ENCODE assay signal across 12 cellular contexts in the genomic region with DNA sequence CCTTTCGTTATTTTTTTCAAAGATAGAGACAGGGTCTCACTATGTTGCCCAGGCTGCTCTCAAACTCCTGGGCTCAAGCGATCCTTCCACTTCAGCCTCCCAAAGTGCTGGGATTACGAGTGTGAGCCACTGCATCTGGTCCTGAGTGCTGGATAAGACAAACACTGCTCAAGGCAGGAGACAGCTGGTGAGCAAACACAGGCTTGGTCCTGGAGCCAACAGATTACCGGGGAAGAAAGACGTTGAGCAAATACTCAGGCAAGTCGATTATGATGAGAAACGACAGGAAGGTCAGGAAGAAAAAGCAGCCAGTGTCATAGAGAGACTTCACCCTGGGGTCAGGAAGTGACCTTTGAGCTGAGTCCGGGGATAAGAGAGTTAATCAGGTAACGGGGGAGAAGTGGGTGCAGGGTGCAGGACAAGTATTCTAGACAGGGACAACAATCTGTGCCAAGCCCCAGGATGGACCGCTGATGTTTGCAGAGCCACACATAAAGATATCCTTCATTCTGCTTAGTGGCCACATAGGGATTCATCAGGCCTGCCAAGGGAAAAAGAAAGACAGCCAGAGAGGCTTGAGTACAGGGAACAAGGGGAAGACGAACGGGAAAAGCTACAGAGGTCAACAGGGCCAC. TPM values are rescaled to one million over a fixed set of nuclear protein-coding genes. Genes with fewer than 3 reads are reported as not detected.
DNase-seq lines count a peak whose midpoint lies in the region; ATAC-seq, FAIRE-seq and TF ChIP-seq lines count a peak whose summit lies in the region.
"Not testable (repeated sequence)": the region's sequence is repeated elsewhere in the genome, so short reads cannot be mapped to it uniquely, and the experiment has no call there.
"Had no signal": no experiment of that assay in that cellular context is flagged by ENCODE, and none has a peak within 500 bp of the region (broad histone marks: within the 10 kb centered on the region; RNA-seq: fewer than 3 reads in every experiment).

No MANE protein-coding gene starts in this region.

- WGBS in A549 (ENCODE audit: missing lambda C conversion rate), result 61% methylated on average over 2 of the region's 12 CpGs
- WGBS in HepG2 (ENCODE audit: low lambda C conversion rate), result 76% methylated on average over 2 of the region's 12 CpGs
- WGBS in pancreas, 2 donors, result 58 to 70% methylated on average over 1 to 2 of the region's 12 CpGs

- not testable (repeated sequence) for H3K9me3 ChIP-seq in A549; HCT116 (ENCODE audit: control insufficient read depth in 1 of 2, insufficient read depth in 1 of 2, low read depth in 1 of 2, low read length in 2 of 2); Panc1 (ENCODE audit: control insufficient read depth, insufficient read depth, low read depth, low read length); HepG2 (ENCODE audit: low read length); pancreas

- TF ChIP-seq CTCF in A549 (IDR thresholded peaks at IDR 0.05); HCT116 (IDR thresholded peaks at IDR 0.05 in 2 of 3, conservative IDR thresholded peaks at IDR 0.05 in 1 of 3; ENCODE audit: borderline replicate concordance in 1 of 3, insufficient read depth in 1 of 3, low read depth in 2 of 3, low read length in 2 of 3); Panc1 (IDR thresholded peaks at IDR 0.05); chondrocyte (IDR thresholded peaks at IDR 0.05); HepG2 (CRISPR knock-in tag; IDR thresholded peaks at IDR 0.05); pancreas (IDR thresholded peaks at IDR 0.05): not testable (repeated sequence)

- in situ Hi-C loops in Panc1 (cut with HindIII; ENCODE audit: low pct_unique_long_range_greater_than_20kb, low sequenced_read_pairs); HepG2 (cut with HindIII; ENCODE audit: extremely low pct_ligation_motif_present, low pct_unique_long_range_greater_than_20kb): not testable (repeated sequence)

- H3K27me3 ChIP-seq in HCT116 (ENCODE audit: insufficient read depth, low read length); Panc1 (ENCODE audit: control insufficient read depth, insufficient read depth, low read length); HepG2 (ENCODE audit: control insufficient read depth in 1 of 2, insufficient read depth in 2 of 2, low read length in 2 of 2); pancreas: not testable (repeated sequence)

- not testable (repeated sequence) for TF ChIP-seq RAD21 in A549 (conservative IDR thresholded peaks at IDR 0.05 in 1 of 2, IDR thresholded peaks at IDR 0.05 in 1 of 2); HCT116 (IDR thresholded peaks at IDR 0.05; ENCODE audit: low read depth); HepG2 (CRISPR knock-in tag; IDR thresholded peaks at IDR 0.05)

- TF ChIP-seq EP300 in A549 (IDR thresholded peaks at IDR 0.05); HepG2 (IDR thresholded peaks at IDR 0.05; ENCODE audit: low read depth in 2 of 2, low read length in 2 of 2); HepG2 (CRISPR knock-in tag; IDR thresholded peaks at IDR 0.05; ENCODE audit: borderline replicate concordance): not testable (repeated sequence)

- RAD21 ChIA-PET in HCT116 (lab: Charles Lee; ENCODE audit: low non-redundant PET in 1 of 2, low total read pairs in 2 of 2, uncharacterized antibody in 2 of 2, unreplicated experiment in 2 of 2), result not testable (repeated sequence)

- H3K4me1 ChIP-seq in A549; HCT116 (ENCODE audit: control insufficient read depth in 1 of 2, insufficient read depth in 2 of 2, low read length in 2 of 2); Panc1 (ENCODE audit: control insufficient read depth, insufficient read depth, low read length); HepG2 (ENCODE audit: insufficient read depth, low read length); pancreas: not testable (repeated sequence)

- H2AFZ ChIP-seq in HCT116 (ENCODE audit: low read depth, low read length, poor library complexity, severe bottlenecking); HepG2 (ENCODE audit: low read length): not testable (repeated sequence)

- not testable (repeated sequence) for H4K20me1 ChIP-seq in HCT116 (ENCODE audit: insufficient read depth); HepG2 (ENCODE audit: insufficient read depth, low read length)

- intact Hi-C loops in HCT116 (cut with micrococcal nuclease); Panc1 (cut with micrococcal nuclease; ENCODE audit: unreplicated experiment); left colon (cut with DNase I, micrococcal nuclease); HepG2 (cut with micrococcal nuclease; ENCODE audit: unreplicated experiment); pancreas (cut with DNase I): not testable (repeated sequence)

- not testable (repeated sequence) for H3K27ac ChIP-seq in A549; HCT116 (ENCODE audit: low read depth, low read length); Panc1 (ENCODE audit: low read length); HepG2 (ENCODE audit: extremely low read length, insufficient read depth, low read length); pancreas

- not testable (repeated sequence) for H3K9me3 Mint-ChIP-seq in chondrocyte (ENCODE audit: low read depth)

- not testable (repeated sequence) for H3K4me3 ChIP-seq in A549; HCT116 (replicated peaks in 1 of 2; ENCODE audit: low read depth in 1 of 2, low read length in 2 of 2); Panc1 (ENCODE audit: low read depth in 2 of 2, low read length in 2 of 2); HepG2 (replicated peaks in 1 of 3; ENCODE audit: insufficient read depth in 1 of 3, low read depth in 2 of 3, low read length in 3 of 3); pancreas

- peaks cover 13% of the 10 kb centered on the region for H3K36me3 Mint-ChIP-seq in chondrocyte (ENCODE audit: low read depth)

- H3K27ac Mint-ChIP-seq in chondrocyte (ENCODE audit: unreplicated experiment), result peak overlapping the region; percentile 49

- not testable (repeated sequence) for DNase-seq in A549 (ENCODE audit: low read depth in 1 of 2, low spot score in 1 of 2); HCT116 (ENCODE audit: low read depth, low spot score); Panc1 (ENCODE audit: low read depth, low spot score); chondrocyte (ENCODE audit: low spot score); left colon; HepG2 (ENCODE audit: low spot score); pancreas

- not testable (repeated sequence) for H3K4me3 Mint-ChIP-seq in chondrocyte (ENCODE audit: unreplicated experiment)

- not testable (repeated sequence) for TF ChIP-seq POLR2A in A549 (IDR thresholded peaks at IDR 0.05; ENCODE audit: low read length); HCT116 (IDR thresholded peaks at IDR 0.05; ENCODE audit: borderline replicate concordance, extremely low read depth, insufficient read depth, insufficient read length); HepG2 (IDR thresholded peaks at IDR 0.05; ENCODE audit: insufficient read depth in 1 of 2, low read depth in 2 of 2, low read length in 2 of 2)

- H3K4me1 Mint-ChIP-seq in chondrocyte (ENCODE audit: low read depth), result not testable (repeated sequence)

- H3K9me2 ChIP-seq in HCT116 (ENCODE audit: insufficient read depth), result not testable (repeated sequence)

- H3K27me3 Mint-ChIP-seq in chondrocyte (ENCODE audit: low read depth), result not testable (repeated sequence)

- H3K36me3 ChIP-seq in HCT116 (ENCODE audit: control insufficient read depth in 1 of 2, insufficient read depth in 2 of 2, low read length in 2 of 2); Panc1 (ENCODE audit: control insufficient read depth, insufficient read depth, low read length); HepG2 (replicated peaks in 1 of 2; ENCODE audit: control insufficient read depth in 1 of 2, insufficient read depth in 2 of 2, low read length in 2 of 2); pancreas: not testable (repeated sequence)

- peak; percentile 66 to 81 for ATAC-seq in A549
- not testable (repeated sequence) for ATAC-seq in HCT116
- ATAC-seq in Panc1, result peak; percentile 35; the same call in 1 of the 2 replicates
- peak; percentile 87 for ATAC-seq in left colon
- ATAC-seq in HepG2, result peak; percentile 91
- ATAC-seq in pancreas, result peak in 3 of 4 donors; percentile 38 to 68 (median 42)

- FAIRE-seq in A549 (lab: Jason Lieb, UNC), result peak; percentile 88
- peak; percentile 97 for FAIRE-seq in HepG2 (lab: Jason Lieb, UNC)
- not testable (repeated sequence) for FAIRE-seq in pancreas (lab: Jason Lieb, UNC)

- H3K79me2 ChIP-seq in HCT116 (ENCODE audit: insufficient read depth, low read length); HepG2 (ENCODE audit: insufficient read depth, low read length): not testable (repeated sequence)

- CTCF ChIA-PET in A549 (lab: Yijun Ruan, JAX); HCT116 (lab: Charles Lee); Panc1 (lab: Charles Lee); HepG2 (lab: Yijun Ruan, JAX; ENCODE audit: low intra/inter-chr PET ratio, low total read pairs): not testable (repeated sequence)

- H3K9ac ChIP-seq in HCT116 (ENCODE audit: low read length); HepG2 (ENCODE audit: insufficient read depth, low read depth, low read length): not testable (repeated sequence)

- BruUV-seq in HCT116 (replicated peaks; lab: Mats Ljungman, UMichigan), result TSS peak; percentile 67
- TSS peak; percentile 76 for BruUV-seq in Panc1 (replicated peaks; lab: Mats Ljungman, UMichigan)
- BruUV-seq in HepG2 (replicated peaks; lab: Mats Ljungman, UMichigan), result TSS peak; percentile 70

- 0 out of 3 replicates have a peak overlapping the region, but pooled peaks have one; percentile 12 for H3K4me2 ChIP-seq in A549
- not testable (repeated sequence) for H3K4me2 ChIP-seq in HCT116 (ENCODE audit: low read length); HepG2 (ENCODE audit: low read depth, low read length)

- POLR2A ChIA-PET in A549 (lab: Yijun Ruan, JAX); HCT116 (lab: Charles Lee); Panc1 (lab: Charles Lee); HepG2 (lab: Yijun Ruan, JAX): not testable (repeated sequence)

RNA-seq across cellular contexts. Expression of gene RSPH10B, which starts 9.3 kb away (rescaled TPM):
- polyA plus RNA-seq in A549 (2011; rRNA removed), result 0.25 TPM in 2 replicates
- polyA plus RNA-seq in A549 (2012; cell fraction: cytosol; rRNA removed), result 0.05 and 0.10 TPM in 2 replicates
- 0.16 and 0.36 TPM in 2 replicates for polyA plus RNA-seq in A549 (2012; cell fraction: nucleus; rRNA removed)
- polyA plus RNA-seq in A549 (2017; fragmentation: RNase III; extraction: RNeasy Plus Mini Kit Qiagen cat#74134 plus additional on column Dnase treatment), result 0.10 to 0.29 TPM (median 0.24 TPM) in 3 replicates
- 1.3 TPM in 1 of 2 replicates, not detected in the other for polyA minus RNA-seq in A549 (2011; rRNA and poly(A)+ RNA removed)
- not detected for total RNA-seq in HCT116 (2021; ENCODE audit: unreplicated experiment)
- 0.04 and 0.16 TPM in 2 replicates for polyA plus RNA-seq in HCT116 (2012)
- 0.26 TPM for total RNA-seq in Panc1 (2021; ENCODE audit: unreplicated experiment)
- not detected for polyA plus RNA-seq in Panc1 (2012; ENCODE audit: insufficient read length)
- total RNA-seq in chondrocyte, result not detected in 3 replicates
- not detected for total RNA-seq in left colon
- total RNA-seq in HepG2 (2016; rRNA removed; fragmentation: Illumina TruSeq; extraction: Trizol), result not detected in 2 replicates
- total RNA-seq in HepG2 (2016; cell fraction: cytosol; rRNA removed; fragmentation: Illumina TruSeq; extraction: Trizol; ENCODE audit: low read depth), result 0.09 and 0.10 TPM in 2 replicates
- total RNA-seq in HepG2 (2016; cell fraction: insoluble cytoplasmic fraction; rRNA removed; fragmentation: Illumina TruSeq; extraction: Trizol), result not detected in 2 replicates
- total RNA-seq in HepG2 (2016; cell fraction: membrane; rRNA removed; fragmentation: Illumina TruSeq; extraction: Trizol), result 0.15 TPM in 1 of 2 replicates, not detected in the other
- not detected in 2 replicates for total RNA-seq in HepG2 (2016; cell fraction: nucleus; rRNA removed; fragmentation: Illumina TruSeq; extraction: Trizol)
- 0.03 TPM in 1 of 2 replicates, not detected in the other for polyA plus RNA-seq in HepG2 (2011; rRNA removed)
- polyA plus RNA-seq in HepG2 (2011; cell fraction: cytosol; rRNA removed), result not detected in 2 replicates
- polyA plus RNA-seq in HepG2 (2011; cell fraction: nucleus; rRNA removed), result not detected in 2 replicates
- 0.13 and 0.15 TPM in 2 replicates for polyA plus RNA-seq in HepG2 (2012)
- polyA plus RNA-seq in HepG2 (2016; cell fraction: cytosol; fragmentation: Illumina TruSeq; extraction: Trizol; ENCODE audit: low read depth), result not detected in 2 replicates
- polyA plus RNA-seq in HepG2 (2016; cell fraction: insoluble cytoplasmic fraction; fragmentation: Illumina TruSeq; extraction: Trizol; ENCODE audit: low read depth), result not detected in 2 replicates
- polyA plus RNA-seq in HepG2 (2016; cell fraction: membrane; fragmentation: Illumina TruSeq; extraction: Trizol; ENCODE audit: low read depth), result not detected in 2 replicates
- not detected in 2 replicates for polyA plus RNA-seq in HepG2 (2016; cell fraction: nucleus; fragmentation: Illumina TruSeq; extraction: Trizol; ENCODE audit: insufficient read depth, low read depth)
- polyA minus RNA-seq in HepG2 (2011; rRNA and poly(A)+ RNA removed; ENCODE audit: low replicate concordance), result 0.05 TPM in 1 of 2 replicates, not detected in the other
- polyA minus RNA-seq in HepG2 (2011; cell fraction: cytosol; rRNA and poly(A)+ RNA removed), result not detected in 2 replicates
- polyA minus RNA-seq in HepG2 (2011; cell fraction: nucleus; rRNA and poly(A)+ RNA removed), result not detected in 2 replicates
- total RNA-seq in pancreas, result under 1 TPM in 1 of 6 donors, not detected in 5; 0.12 TPM
- polyA plus RNA-seq in pancreas, result under 1 TPM; 0.08 to 0.33 TPM
- total RNA-seq: CD4-positive, alpha-beta T cell; CD8-positive, alpha-beta memory T cell; GM23248; H7 had no signal
- polyA plus RNA-seq: CD14-positive monocyte; CD8-positive, alpha-beta memory T cell; GM23248 had no signal

RNA-seq across cellular contexts. Expression of gene PMS2, which starts 29.1 kb away (rescaled TPM):
- 16.3 and 19.9 TPM in 2 replicates for polyA plus RNA-seq in A549 (2011; rRNA removed)
- polyA plus RNA-seq in A549 (2012; cell fraction: cytosol; rRNA removed), result 5.9 and 6.0 TPM in 2 replicates
- 4.5 and 6.6 TPM in 2 replicates for polyA plus RNA-seq in A549 (2012; cell fraction: nucleus; rRNA removed)
- polyA plus RNA-seq in A549 (2017; fragmentation: RNase III; extraction: RNeasy Plus Mini Kit Qiagen cat#74134 plus additional on column Dnase treatment), result 14.5 to 14.7 TPM (median 14.7 TPM) in 3 replicates
- 14.2 and 16.5 TPM in 2 replicates for polyA minus RNA-seq in A549 (2011; rRNA and poly(A)+ RNA removed)
- 27.6 TPM for total RNA-seq in HCT116 (2021; ENCODE audit: unreplicated experiment)
- 11.6 and 15.0 TPM in 2 replicates for polyA plus RNA-seq in HCT116 (2012)
- total RNA-seq in Panc1 (2021; ENCODE audit: unreplicated experiment), result 40.2 TPM
- 29.2 TPM for polyA plus RNA-seq in Panc1 (2012; ENCODE audit: insufficient read length)
- 15.3 to 17.0 TPM (median 16.0 TPM) in 3 replicates for total RNA-seq in chondrocyte
- 10 to 100 TPM; 10.6 to 10.7 TPM for total RNA-seq in left colon
- 11.4 and 13.9 TPM in 2 replicates for total RNA-seq in HepG2 (2016; rRNA removed; fragmentation: Illumina TruSeq; extraction: Trizol)
- total RNA-seq in HepG2 (2016; cell fraction: cytosol; rRNA removed; fragmentation: Illumina TruSeq; extraction: Trizol; ENCODE audit: low read depth), result 6.5 and 6.8 TPM in 2 replicates
- 11.7 and 13.5 TPM in 2 replicates for total RNA-seq in HepG2 (2016; cell fraction: insoluble cytoplasmic fraction; rRNA removed; fragmentation: Illumina TruSeq; extraction: Trizol)
- total RNA-seq in HepG2 (2016; cell fraction: membrane; rRNA removed; fragmentation: Illumina TruSeq; extraction: Trizol), result 8.2 and 8.9 TPM in 2 replicates
- total RNA-seq in HepG2 (2016; cell fraction: nucleus; rRNA removed; fragmentation: Illumina TruSeq; extraction: Trizol), result 11.2 and 11.7 TPM in 2 replicates
- 6.2 and 6.3 TPM in 2 replicates for polyA plus RNA-seq in HepG2 (2011; rRNA removed)
- polyA plus RNA-seq in HepG2 (2011; cell fraction: cytosol; rRNA removed), result 3.6 and 3.9 TPM in 2 replicates
- 6.3 and 8.2 TPM in 2 replicates for polyA plus RNA-seq in HepG2 (2011; cell fraction: nucleus; rRNA removed)
- polyA plus RNA-seq in HepG2 (2012), result 5.1 and 5.9 TPM in 2 replicates
- polyA plus RNA-seq in HepG2 (2016; cell fraction: cytosol; fragmentation: Illumina TruSeq; extraction: Trizol; ENCODE audit: low read depth), result 0.99 and 1.1 TPM in 2 replicates
- 8.6 and 8.7 TPM in 2 replicates for polyA plus RNA-seq in HepG2 (2016; cell fraction: insoluble cytoplasmic fraction; fragmentation: Illumina TruSeq; extraction: Trizol; ENCODE audit: low read depth)
- polyA plus RNA-seq in HepG2 (2016; cell fraction: membrane; fragmentation: Illumina TruSeq; extraction: Trizol; ENCODE audit: low read depth), result 2.1 and 2.5 TPM in 2 replicates
- polyA plus RNA-seq in HepG2 (2016; cell fraction: nucleus; fragmentation: Illumina TruSeq; extraction: Trizol; ENCODE audit: insufficient read depth, low read depth), result 12.2 and 13.2 TPM in 2 replicates
- polyA minus RNA-seq in HepG2 (2011; rRNA and poly(A)+ RNA removed; ENCODE audit: low replicate concordance), result 6.1 and 20.2 TPM in 2 replicates
- 4.1 and 6.0 TPM in 2 replicates for polyA minus RNA-seq in HepG2 (2011; cell fraction: cytosol; rRNA and poly(A)+ RNA removed)
- polyA minus RNA-seq in HepG2 (2011; cell fraction: nucleus; rRNA and poly(A)+ RNA removed), result 8.9 and 12.2 TPM in 2 replicates
- 1 to 10 TPM; 3.4 to 7.2 (median 4.0) TPM for total RNA-seq in pancreas
- 1 to 10 TPM; 2.0 to 4.7 TPM for polyA plus RNA-seq in pancreas

RNA-seq across cellular contexts. Expression of gene AIMP2, which starts 29.3 kb away (rescaled TPM):
- polyA plus RNA-seq in A549 (2011; rRNA removed) (119 and 128 TPM in 2 replicates), A549 (2017; fragmentation: RNase III; extraction: RNeasy Plus Mini Kit Qiagen cat#74134 plus additional on column Dnase treatment) (82.0 to 90.8 TPM (median 84.4 TPM) in 3 replicates), HepG2 (2011; rRNA removed) (38.2 and 41.0 TPM in 2 replicates), pancreas (10 to 100 TPM in 1 of 2 donors, 1 to 10 TPM in 1; 6.6 to 13.1 TPM)
- polyA plus RNA-seq in A549 (2012; cell fraction: cytosol; rRNA removed), result 143 and 146 TPM in 2 replicates
- polyA plus RNA-seq in A549 (2012; cell fraction: nucleus; rRNA removed), result 110 and 139 TPM in 2 replicates
- 109 and 115 TPM in 2 replicates for polyA minus RNA-seq in A549 (2011; rRNA and poly(A)+ RNA removed)
- total RNA-seq in HCT116 (2021; ENCODE audit: unreplicated experiment) (61.8 TPM), Panc1 (2021; ENCODE audit: unreplicated experiment) (126 TPM), chondrocyte (31.6 to 49.8 TPM (median 49.7 TPM) in 3 replicates), left colon (10 to 100 TPM; 41.1 to 49.8 TPM), HepG2 (2016; rRNA removed; fragmentation: Illumina TruSeq; extraction: Trizol) (84.9 and 97.2 TPM in 2 replicates), pancreas (10 to 100 TPM in 4 of 6 donors, 1 to 10 TPM in 2; 7.6 to 15.7 (median 11.1) TPM)
- polyA plus RNA-seq in HCT116 (2012), result 37.6 and 39.6 TPM in 2 replicates
- polyA plus RNA-seq in Panc1 (2012; ENCODE audit: insufficient read length), result 87.7 TPM
- total RNA-seq in HepG2 (2016; cell fraction: cytosol; rRNA removed; fragmentation: Illumina TruSeq; extraction: Trizol; ENCODE audit: low read depth), result 24.2 and 29.1 TPM in 2 replicates
- 82.6 and 109 TPM in 2 replicates for total RNA-seq in HepG2 (2016; cell fraction: insoluble cytoplasmic fraction; rRNA removed; fragmentation: Illumina TruSeq; extraction: Trizol)
- 30.1 and 33.3 TPM in 2 replicates for total RNA-seq in HepG2 (2016; cell fraction: membrane; rRNA removed; fragmentation: Illumina TruSeq; extraction: Trizol)
- 38.1 and 38.5 TPM in 2 replicates for total RNA-seq in HepG2 (2016; cell fraction: nucleus; rRNA removed; fragmentation: Illumina TruSeq; extraction: Trizol)
- polyA plus RNA-seq in HepG2 (2011; cell fraction: cytosol; rRNA removed), result 49.9 and 54.2 TPM in 2 replicates
- 18.4 and 23.0 TPM in 2 replicates for polyA plus RNA-seq in HepG2 (2011; cell fraction: nucleus; rRNA removed)
- polyA plus RNA-seq in HepG2 (2012), result 27.3 and 34.0 TPM in 2 replicates
- polyA plus RNA-seq in HepG2 (2016; cell fraction: cytosol; fragmentation: Illumina TruSeq; extraction: Trizol; ENCODE audit: low read depth), result 20.2 and 21.5 TPM in 2 replicates
- polyA plus RNA-seq in HepG2 (2016; cell fraction: insoluble cytoplasmic fraction; fragmentation: Illumina TruSeq; extraction: Trizol; ENCODE audit: low read depth), result 98.6 and 104 TPM in 2 replicates
- 25.0 and 28.0 TPM in 2 replicates for polyA plus RNA-seq in HepG2 (2016; cell fraction: membrane; fragmentation: Illumina TruSeq; extraction: Trizol; ENCODE audit: low read depth)
- polyA plus RNA-seq in HepG2 (2016; cell fraction: nucleus; fragmentation: Illumina TruSeq; extraction: Trizol; ENCODE audit: insufficient read depth, low read depth), result 53.2 and 62.7 TPM in 2 replicates
- 73.9 and 128 TPM in 2 replicates for polyA minus RNA-seq in HepG2 (2011; rRNA and poly(A)+ RNA removed; ENCODE audit: low replicate concordance)
- polyA minus RNA-seq in HepG2 (2011; cell fraction: cytosol; rRNA and poly(A)+ RNA removed), result 30.2 and 32.8 TPM in 2 replicates
- polyA minus RNA-seq in HepG2 (2011; cell fraction: nucleus; rRNA and poly(A)+ RNA removed), result 25.9 and 34.8 TPM in 2 replicates

RNA-seq across cellular contexts. Expression of gene ANKRD61, which starts 51.4 kb away (rescaled TPM):
- polyA plus RNA-seq in A549 (2011; rRNA removed) (1.0 and 1.1 TPM in 2 replicates), A549 (2017; fragmentation: RNase III; extraction: RNeasy Plus Mini Kit Qiagen cat#74134 plus additional on column Dnase treatment) (0.37 to 0.49 TPM (median 0.41 TPM) in 3 replicates), HepG2 (2011; rRNA removed) (0.24 TPM in 1 of 2 replicates, not detected in the other), pancreas (not detected)
- 0.90 and 1.1 TPM in 2 replicates for polyA plus RNA-seq in A549 (2012; cell fraction: cytosol; rRNA removed)
- polyA plus RNA-seq in A549 (2012; cell fraction: nucleus; rRNA removed), result 0.83 and 1.3 TPM in 2 replicates
- polyA minus RNA-seq in A549 (2011; rRNA and poly(A)+ RNA removed), result 1.2 and 1.3 TPM in 2 replicates
- total RNA-seq in HCT116 (2021; ENCODE audit: unreplicated experiment) (0.17 TPM), Panc1 (2021; ENCODE audit: unreplicated experiment) (0.18 TPM), chondrocyte (not detected in 3 replicates), left colon (not detected), HepG2 (2016; rRNA removed; fragmentation: Illumina TruSeq; extraction: Trizol) (0.13 TPM in 1 of 2 replicates, not detected in the other), pancreas (not detected)
- polyA plus RNA-seq in HCT116 (2012), result 0.94 and 1.3 TPM in 2 replicates
- polyA plus RNA-seq in Panc1 (2012; ENCODE audit: insufficient read length), result 1.1 TPM
- not detected in 2 replicates for total RNA-seq in HepG2 (2016; cell fraction: cytosol; rRNA removed; fragmentation: Illumina TruSeq; extraction: Trizol; ENCODE audit: low read depth)
- total RNA-seq in HepG2 (2016; cell fraction: insoluble cytoplasmic fraction; rRNA removed; fragmentation: Illumina TruSeq; extraction: Trizol), result 0.11 TPM in 1 of 2 replicates, not detected in the other
- not detected in 2 replicates for total RNA-seq in HepG2 (2016; cell fraction: membrane; rRNA removed; fragmentation: Illumina TruSeq; extraction: Trizol)
- not detected in 2 replicates for total RNA-seq in HepG2 (2016; cell fraction: nucleus; rRNA removed; fragmentation: Illumina TruSeq; extraction: Trizol)
- polyA plus RNA-seq in HepG2 (2011; cell fraction: cytosol; rRNA removed), result 0.10 and 0.13 TPM in 2 replicates
- polyA plus RNA-seq in HepG2 (2011; cell fraction: nucleus; rRNA removed), result 0.17 and 0.21 TPM in 2 replicates
- polyA plus RNA-seq in HepG2 (2012), result 1.3 and 1.4 TPM in 2 replicates
- polyA plus RNA-seq in HepG2 (2016; cell fraction: cytosol; fragmentation: Illumina TruSeq; extraction: Trizol; ENCODE audit: low read depth), result 0.08 and 0.14 TPM in 2 replicates
- not detected in 2 replicates for polyA plus RNA-seq in HepG2 (2016; cell fraction: insoluble cytoplasmic fraction; fragmentation: Illumina TruSeq; extraction: Trizol; ENCODE audit: low read depth)
- not detected in 2 replicates for polyA plus RNA-seq in HepG2 (2016; cell fraction: membrane; fragmentation: Illumina TruSeq; extraction: Trizol; ENCODE audit: low read depth)
- not detected in 2 replicates for polyA plus RNA-seq in HepG2 (2016; cell fraction: nucleus; fragmentation: Illumina TruSeq; extraction: Trizol; ENCODE audit: insufficient read depth, low read depth)
- 0.65 TPM in 1 of 2 replicates, not detected in the other for polyA minus RNA-seq in HepG2 (2011; rRNA and poly(A)+ RNA removed; ENCODE audit: low replicate concordance)
- polyA minus RNA-seq in HepG2 (2011; cell fraction: cytosol; rRNA and poly(A)+ RNA removed), result not detected in 2 replicates
- not detected in 2 replicates for polyA minus RNA-seq in HepG2 (2011; cell fraction: nucleus; rRNA and poly(A)+ RNA removed)
- total RNA-seq: CD4-positive, alpha-beta T cell; GM23248 had no signal
- polyA plus RNA-seq: CD14-positive monocyte; CD8-positive, alpha-beta memory T cell had no signal
